ENCODE assay signal across 23 cellular contexts in genomic region chr2:225367482-225367881, GRCh38. TPM values are rescaled to one million over a fixed set of nuclear protein-coding genes. Genes with fewer than 3 reads are reported as not detected.
"Had no signal": no experiment of that assay in that cellular context is flagged by ENCODE, and none has a peak within 500 bp of the region (broad histone marks: within the 10 kb centered on the region; RNA-seq: fewer than 3 reads in every experiment).

No MANE protein-coding gene starts in this region.

- H3K36me3 ChIP-seq: right atrium auricular region, suprapubic skin, transverse colon, uterus had no signal

- H3K4me1 ChIP-seq: body of pancreas, right atrium auricular region, suprapubic skin, transverse colon, uterus had no signal

- H3K27me3 ChIP-seq: body of pancreas, right atrium auricular region, suprapubic skin, transverse colon, uterus had no signal

- H3K27ac ChIP-seq: body of pancreas, right atrium auricular region, suprapubic skin, transverse colon, uterus had no signal

- H3K9me3 Mint-ChIP-seq: activated B cell treated with CpG ODN at 0.5 μM for 24 hours; activated CD4-positive, alpha-beta memory T cell treated with anti-CD3 and anti-CD28 coated beads for 36 hours; nephron; stimulated activated naive CD8-positive, alpha-beta T cell treated with anti-CD3 and anti-CD28 coated beads, Interleukin-15, Interleukin-2, amounts not matched to agents 100 ng/mL and 50 ng/mL, for 24 hours; T-helper 2 cell treated with Interferon-gamma antibody and Interleukin-4, amounts not matched to agents 5 μg/mL and 100 μg/mL, for 36 hours had no signal

- H3K27ac Mint-ChIP-seq: activated B cell treated with CpG ODN at 0.5 μM for 24 hours; activated CD4-positive, alpha-beta memory T cell treated with anti-CD3 and anti-CD28 coated beads for 36 hours; activated naive CD8-positive, alpha-beta T cell; nephron; stimulated activated naive CD8-positive, alpha-beta T cell treated with anti-CD3 and anti-CD28 coated beads, Interleukin-15, Interleukin-2, amounts not matched to agents 100 ng/mL and 50 ng/mL, for 24 hours; T-helper 2 cell treated with Interferon-gamma antibody and Interleukin-4, amounts not matched to agents 5 μg/mL and 100 μg/mL, for 36 hours had no signal

- H3K36me3 Mint-ChIP-seq: activated CD4-positive, alpha-beta memory T cell treated with anti-CD3 and anti-CD28 coated beads for 36 hours; activated naive CD8-positive, alpha-beta T cell had no signal

- H3K27me3 Mint-ChIP-seq: activated B cell treated with CpG ODN at 0.5 μM for 24 hours had no signal

- H3K4me3 Mint-ChIP-seq: activated B cell treated with CpG ODN at 0.5 μM for 24 hours; activated CD4-positive, alpha-beta memory T cell treated with anti-CD3 and anti-CD28 coated beads for 36 hours; activated naive CD8-positive, alpha-beta T cell; nephron; stimulated activated naive CD8-positive, alpha-beta T cell treated with anti-CD3 and anti-CD28 coated beads, Interleukin-15, Interleukin-2, amounts not matched to agents 100 ng/mL and 50 ng/mL, for 24 hours; T-helper 2 cell treated with Interferon-gamma antibody and Interleukin-4, amounts not matched to agents 5 μg/mL and 100 μg/mL, for 36 hours had no signal

- H3K4me1 Mint-ChIP-seq: activated B cell treated with CpG ODN at 0.5 μM for 24 hours, nephron had no signal

- ATAC-seq: body of pancreas, left cardiac atrium had no signal

- DNase-seq: activated B cell treated with CpG ODN at 0.5 μM for 24 hours; activated CD4-positive, alpha-beta memory T cell treated with anti-CD3 and anti-CD28 coated beads for 36 hours; activated CD4-positive, alpha-beta T cell treated with anti-CD3 and anti-CD28 coated beads for 4 hours; body of pancreas; caudate nucleus; erythroblast; foreskin melanocyte; glutamatergic neuron; hippocampal formation; left cardiac atrium; midbrain; nucleus accumbens; stimulated activated CD4-positive, alpha-beta T cell treated with anti-CD3 and anti-CD28 coated beads, Interleukin-2, amount 100 ng/mL, for 24 hours; transverse colon; uterus had no signal

- H3K4me3 ChIP-seq: body of pancreas, right atrium auricular region, suprapubic skin, transverse colon, uterus had no signal

RNA-seq across cellular contexts. Expression of gene NYAP2, which starts 32.0 kb away (rescaled TPM):
- total RNA-seq: activated CD4-positive, alpha-beta memory T cell treated with anti-CD3 and anti-CD28 coated beads for 36 hours; left cardiac atrium; lower leg skin; posterior vena cava; right atrium auricular region had no signal
